In the genomic region with DNA sequence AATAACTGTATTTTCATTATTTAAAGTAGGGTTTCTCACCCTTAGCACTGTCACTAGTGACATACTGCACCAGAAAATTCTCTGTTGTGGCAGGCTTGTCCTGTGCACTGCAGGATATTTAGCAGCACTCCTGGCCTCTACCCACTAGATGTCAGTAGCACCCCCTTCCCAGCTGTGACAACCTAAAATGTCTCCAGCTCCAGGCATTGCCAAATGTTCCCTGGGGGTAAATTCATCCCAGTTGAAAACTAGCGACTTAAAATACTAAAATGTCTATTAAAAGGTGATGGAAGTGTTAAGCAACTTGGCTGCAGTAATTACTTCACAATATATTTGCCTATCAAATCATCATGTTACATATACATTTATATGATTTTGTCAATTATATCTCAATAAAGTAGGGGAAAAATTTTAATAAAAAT, we compare ENCODE assay signal across 8 cellular contexts.
DNase-seq lines count a peak whose midpoint lies in the region; ATAC-seq and TF ChIP-seq lines count a peak whose summit lies in the region.

No MANE protein-coding gene starts in this region.

- DNase-seq in CD4-positive, alpha-beta memory T cell, result peak; percentile 58 to 71 (median 66)
- DNase-seq in SHP77 treated with DMSO at 0.1 percent for 48 hours (lab: John Stamatoyannopoulos, UW) (peak; percentile 7), head of caudate nucleus (peak in 41 of 42 donors; percentile 26 to 85 (median 66)), psoas muscle (peak; percentile 45 to 68), posterior vena cava (ENCODE audit: low spot score) (no peak)
- DNase-seq in activated naive CD4-positive, alpha-beta T cell treated with anti-CD3 and anti-CD28 coated beads, Interleukin-2, amount 10 ng/mL, durations not matched to agents 7 days and 5 days, result peak; percentile 76

- no peaks in the 10 kb centered on the region for H3K9me3 ChIP-seq in CD4-positive, alpha-beta memory T cell (ENCODE audit: control insufficient read depth in 1 of 2, low read length in 2 of 2)
- H3K9me3 ChIP-seq in Loucy (ENCODE audit: insufficient read depth, low read depth, low read length) (no peaks in the 10 kb centered on the region), psoas muscle (no peaks in the 10 kb centered on the region)

- H3K4me1 Mint-ChIP-seq in CD4-positive, alpha-beta memory T cell, result peaks cover 23 to 45% (median 29%) of the 10 kb centered on the region in 4 donors
- peaks cover 10% of the 10 kb centered on the region for H3K4me1 Mint-ChIP-seq in activated naive CD4-positive, alpha-beta T cell treated with anti-CD3 and anti-CD28 coated beads, Interleukin-2, amount 10 ng/mL, durations not matched to agents 7 days and 5 days

- peaks cover 36% of the 10 kb centered on the region for H3K4me1 ChIP-seq in CD4-positive, alpha-beta memory T cell (ENCODE audit: insufficient read depth, low read length)
- H3K4me1 ChIP-seq in Loucy (ENCODE audit: insufficient read depth, low read length, poor library complexity, severe bottlenecking) (no peaks in the 10 kb centered on the region), psoas muscle (peaks cover 9% of the 10 kb centered on the region)

- TF ChIP-seq CTCF in Loucy (conservative IDR thresholded peaks at IDR 0.05; ENCODE audit: low read length) (peak; percentile 96), psoas muscle (IDR thresholded peaks at IDR 0.05) (peak; percentile 83)

- H3K4me2 ChIP-seq in Loucy (ENCODE audit: low read depth, low read length, poor library complexity, severe bottlenecking), result no peak overlapping the region

- ATAC-seq in GM21381 (IDR thresholded peaks at IDR 0.05; ENCODE audit: unreplicated experiment), result peak; percentile 72
- ATAC-seq in psoas muscle, result peak; percentile 88 to 98 (median 98)

- no peaks in the 10 kb centered on the region for H3K27me3 Mint-ChIP-seq in CD4-positive, alpha-beta memory T cell
- no peaks in the 10 kb centered on the region for H3K27me3 Mint-ChIP-seq in activated naive CD4-positive, alpha-beta T cell treated with anti-CD3 and anti-CD28 coated beads, Interleukin-2, amount 10 ng/mL, durations not matched to agents 7 days and 5 days

- H3K27me3 ChIP-seq in CD4-positive, alpha-beta memory T cell (ENCODE audit: insufficient read depth, low read length), result no peaks in the 10 kb centered on the region
- no peaks in the 10 kb centered on the region for H3K27me3 ChIP-seq in Loucy (ENCODE audit: insufficient read depth, low read length, poor library complexity, severe bottlenecking)
- H3K27me3 ChIP-seq in psoas muscle (ENCODE audit: insufficient read depth in 3 of 3, low read length in 2 of 3), result no peaks in the 10 kb centered on the region

- no peaks in the 10 kb centered on the region for H3K36me3 ChIP-seq in CD4-positive, alpha-beta memory T cell (ENCODE audit: insufficient read depth, low read length)
- H3K36me3 ChIP-seq in Loucy (ENCODE audit: insufficient read depth, low read length) (peaks cover 47% of the 10 kb centered on the region; the same call in 1 of the 2 replicates), psoas muscle (ENCODE audit: insufficient read depth in 1 of 2, low read depth in 1 of 2) (peaks cover 0 to 16% of the 10 kb centered on the region in 2 donors)

- no peak overlapping the region for H3K4me3 ChIP-seq in CD4-positive, alpha-beta memory T cell (ENCODE audit: low read length in 2 of 2)
- no peak overlapping the region for H3K4me3 ChIP-seq in Loucy (ENCODE audit: low read length, poor library complexity, severe bottlenecking)
- no peak overlapping the region for H3K4me3 ChIP-seq in psoas muscle

- peaks cover 44% of the 10 kb centered on the region for H3K79me2 ChIP-seq in Loucy (ENCODE audit: insufficient read depth, low read length)

- POLR2A ChIA-PET in CD4-positive, alpha-beta memory T cell (lab: Charles Lee; ENCODE audit: partially characterized antibody), result interaction anchor here (0.5 to 1.5 kb wide), 3 partner anchors 32 to 163 kb away, joined by 3 to 9 read pairs (median 3); partner anchors contain the start of gene TBCE

- peaks cover 2 to 48% of the 10 kb centered on the region in 2 donors for H3K36me3 Mint-ChIP-seq in CD4-positive, alpha-beta memory T cell
- peaks cover 23% of the 10 kb centered on the region for H3K36me3 Mint-ChIP-seq in activated naive CD4-positive, alpha-beta T cell treated with anti-CD3 and anti-CD28 coated beads, Interleukin-2, amount 10 ng/mL, durations not matched to agents 7 days and 5 days

- H3K4me3 Mint-ChIP-seq in CD4-positive, alpha-beta memory T cell, result no peak overlapping the region
- no peak overlapping the region for H3K4me3 Mint-ChIP-seq in activated naive CD4-positive, alpha-beta T cell treated with anti-CD3 and anti-CD28 coated beads, Interleukin-2, amount 10 ng/mL, durations not matched to agents 7 days and 5 days

- H3K9ac ChIP-seq in Loucy (ENCODE audit: low read depth, low read length, poor library complexity, severe bottlenecking), result no peak overlapping the region

- H2AFZ ChIP-seq in Loucy (ENCODE audit: low read length), result no peak overlapping the region

- 0% methylated on average over 1 of the region's 1 CpG for WGBS in psoas muscle, 3 donors

- CTCF ChIA-PET in CD4-positive, alpha-beta memory T cell (lab: Charles Lee; ENCODE audit: partially characterized antibody), result interaction anchor here (0.6 to 8.3 kb wide), 9 partner anchors 11 to 755 kb away, joined by 3 to 112 read pairs (median 3); partner anchors contain the start of gene GGPS1
- CTCF ChIA-PET in activated naive CD4-positive, alpha-beta T cell treated with anti-CD3 and anti-CD28 coated beads, Interleukin-2, amount 10 ng/mL, durations not matched to agents 7 days and 5 days (lab: Charles Lee), result interaction anchor here (0.7 to 3.6 kb wide), 11 partner anchors 10 to 163 kb away, joined by 3 to 47 read pairs (median 4); no protein-coding TSS in a partner anchor

- no peaks in the 10 kb centered on the region for H3F3A ChIP-seq in Loucy (ENCODE audit: low read depth)

- no peaks in the 10 kb centered on the region for H3K9me2 ChIP-seq in Loucy (replicated peaks; ENCODE audit: low read depth, low read length)

- peak overlapping the region; percentile 25 to 86 (median 70) for H3K27ac Mint-ChIP-seq in CD4-positive, alpha-beta memory T cell
- no peak overlapping the region for H3K27ac Mint-ChIP-seq in activated naive CD4-positive, alpha-beta T cell treated with anti-CD3 and anti-CD28 coated beads, Interleukin-2, amount 10 ng/mL, durations not matched to agents 7 days and 5 days

- intact Hi-C loops in CD4-positive, alpha-beta memory T cell (cut with micrococcal nuclease), result loop anchor here (1.0 to 2.0 kb wide), 4 partner anchors 75 to 162 kb away; partner anchors contain the start of genes ARID4B, GGPS1 and TBCE
- intact Hi-C loops in head of caudate nucleus (cut with DNase I) (loop anchor here (2.0 to 10.0 kb wide), 2 partner anchors 72 to 164 kb away; partner anchors contain the start of genes ARID4B and GGPS1), psoas muscle (cut with DNase I) (loop anchor here (2.0 to 5.0 kb wide), 3 partner anchors 76 to 164 kb away; partner anchors contain the start of genes ARID4B (in 1 of the 2), GGPS1 (in 1 of the 2) and TBCE (in 1 of the 2)), posterior vena cava (cut with DNase I) (loop anchor here in 1 of 2 donors (5.0 kb wide), 1 partner anchor 164 kb away; no protein-coding TSS in a partner anchor)

- no peaks in the 10 kb centered on the region for H3K9me3 Mint-ChIP-seq in CD4-positive, alpha-beta memory T cell
- H3K9me3 Mint-ChIP-seq in activated naive CD4-positive, alpha-beta T cell treated with anti-CD3 and anti-CD28 coated beads, Interleukin-2, amount 10 ng/mL, durations not matched to agents 7 days and 5 days, result no peaks in the 10 kb centered on the region

- no peak overlapping the region for H3K27ac ChIP-seq in CD4-positive, alpha-beta memory T cell (ENCODE audit: low read depth, low read length)
- no peak overlapping the region for H3K27ac ChIP-seq in psoas muscle

- H4K20me1 ChIP-seq in Loucy (ENCODE audit: insufficient read depth, low read length, poor library complexity, severe bottlenecking), result peaks cover 33% of the 10 kb centered on the region
